14 cellular contexts compared by ENCODE assay signal in the genomic region with DNA sequence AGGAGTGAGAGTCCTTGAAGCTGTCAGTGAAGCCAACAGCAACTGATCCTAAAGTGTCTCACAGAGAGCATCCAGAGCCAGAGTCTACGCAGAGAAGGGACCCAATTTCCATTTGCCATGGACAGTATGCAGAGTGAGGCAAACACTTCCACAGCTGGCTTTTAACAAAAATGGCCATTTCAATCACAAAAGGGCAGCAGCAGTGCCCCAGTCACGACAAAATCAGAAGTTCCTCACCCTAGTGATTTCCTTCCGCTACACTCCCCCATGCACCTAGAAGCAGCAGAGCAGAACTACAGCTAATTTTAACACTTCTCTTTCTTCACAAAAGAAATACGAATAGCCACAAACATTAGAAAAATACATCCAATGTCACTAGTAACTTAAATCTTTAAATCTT. TPM values are rescaled to one million over a fixed set of nuclear protein-coding genes. Genes with fewer than 3 reads are reported as not detected.
A peak's percentile ranks its signal among the peaks of the same experiment; 100 is the strongest.
DNase-seq lines count a peak whose midpoint lies in the region; ATAC-seq and TF ChIP-seq lines count a peak whose summit lies in the region.
"Had no signal": no experiment of that assay in that cellular context is flagged by ENCODE, and none has a peak within 500 bp of the region (broad histone marks: within the 10 kb centered on the region; RNA-seq: fewer than 3 reads in every experiment).

No MANE protein-coding gene starts in this region.

- DNase-seq in activated CD8-positive, alpha-beta T cell treated with anti-CD3 and anti-CD28 coated beads for 36 hours: no peak
- DNase-seq in activated CD8-positive, alpha-beta T cell treated with anti-CD3 and anti-CD28 coated beads, Interleukin-2, amount 10 ng/mL, durations not matched to agents 7 days and 5 days: no peak
- DNase-seq in OCI-LY7 (ENCODE audit: low spot score) (peak; percentile 63), upper lobe of left lung (no peak), foreskin fibroblast (no peak), MV-4-11 (lab: John Stamatoyannopoulos, UW) (no peak)
- DNase-seq in stimulated activated naive B cell treated with anti-CD40 and anti-IgM and Interleukin-4, amounts not matched to agents 10 μg/mL and 1 μg/mL and 100 μg/mL, for 72 hours: peak; percentile 12
- DNase-seq: DMS 273 treated with DMSO at 0.1 percent for 48 hours; effector memory CD4-positive, alpha-beta T cell; mesendoderm; NCI-H2029 treated with DMSO at 0.1 percent for 48 hours; stimulated activated CD4-positive, alpha-beta T cell treated with anti-CD3 and anti-CD28 coated beads, Interleukin-2, amount 100 ng/mL, for 48 hours had no signal

- no peaks in the 10 kb centered on the region for H4K20me1 ChIP-seq in OCI-LY7 (ENCODE audit: insufficient read depth, low read length)

- peak; percentile 10 for ATAC-seq in activated CD8-positive, alpha-beta T cell treated with anti-CD3 and anti-CD28 coated beads for 36 hours
- ATAC-seq in activated CD8-positive, alpha-beta T cell treated with anti-CD3 and anti-CD28 coated beads, Interleukin-2, amount 10 ng/mL, durations not matched to agents 7 days and 5 days: no peak
- peak; percentile 51 for ATAC-seq in HG02642 (IDR thresholded peaks at IDR 0.05; ENCODE audit: poor library complexity, unreplicated experiment)
- ATAC-seq in stimulated activated naive B cell treated with anti-CD40 and anti-IgM and Interleukin-4, amounts not matched to agents 10 μg/mL and 1 μg/mL and 100 μg/mL, for 72 hours (replicated peaks): peak; percentile 76 to 84
- no peak for ATAC-seq in upper lobe of left lung (ENCODE audit: low FRiP score in 2 of 2)

- POLR2A ChIA-PET in activated CD8-positive, alpha-beta T cell treated with anti-CD3 and anti-CD28 coated beads for 36 hours (lab: Charles Lee): interaction anchor here (1.4 to 3.0 kb wide), 2 partner anchors 15 to 18 kb away, joined by 6 to 9 read pairs; no protein-coding TSS in a partner anchor
- POLR2A ChIA-PET in activated CD8-positive, alpha-beta T cell treated with anti-CD3 and anti-CD28 coated beads, Interleukin-2, amount 10 ng/mL, durations not matched to agents 7 days and 5 days (lab: Charles Lee): no interaction called here
- POLR2A ChIA-PET in OCI-LY7 (lab: Charles Lee): interaction anchor here (1.6 kb wide), 1 partner anchor 28 kb away, joined by 8 read pairs; a partner anchor contains a TSS

- H3K4me3 ChIP-seq in OCI-LY7 (ENCODE audit: low read depth, low read length, poor library complexity, severe bottlenecking) (peak overlapping the region; percentile 56), upper lobe of left lung (no peak overlapping the region), foreskin fibroblast (ENCODE audit: low read depth in 1 of 2, low read length in 2 of 2) (no peak overlapping the region)

- no peak overlapping the region for H3K4me3 Mint-ChIP-seq in activated CD8-positive, alpha-beta T cell treated with anti-CD3 and anti-CD28 coated beads for 36 hours
- no peak overlapping the region for H3K4me3 Mint-ChIP-seq in activated CD8-positive, alpha-beta T cell treated with anti-CD3 and anti-CD28 coated beads, Interleukin-2, amount 10 ng/mL, durations not matched to agents 7 days and 5 days
- peak overlapping the region; percentile 70 to 71 for H3K4me3 Mint-ChIP-seq in stimulated activated naive B cell treated with anti-CD40 and anti-IgM and Interleukin-4, amounts not matched to agents 10 μg/mL and 1 μg/mL and 100 μg/mL, for 72 hours

- peaks cover 23% of the 10 kb centered on the region for H3K9me3 Mint-ChIP-seq in activated CD8-positive, alpha-beta T cell treated with anti-CD3 and anti-CD28 coated beads for 36 hours
- H3K9me3 Mint-ChIP-seq in activated CD8-positive, alpha-beta T cell treated with anti-CD3 and anti-CD28 coated beads, Interleukin-2, amount 10 ng/mL, durations not matched to agents 7 days and 5 days (ENCODE audit: insufficient read depth): peaks cover 24% of the 10 kb centered on the region
- H3K9me3 Mint-ChIP-seq in stimulated activated naive B cell treated with anti-CD40 and anti-IgM and Interleukin-4, amounts not matched to agents 10 μg/mL and 1 μg/mL and 100 μg/mL, for 72 hours: peaks cover 7 to 13% of the 10 kb centered on the region in 2 donors

- peaks cover 85% of the 10 kb centered on the region for H3K79me2 ChIP-seq in OCI-LY7 (ENCODE audit: insufficient read depth, low read depth, low read length)

- peak overlapping the region; percentile 77 for H3K4me2 ChIP-seq in OCI-LY7 (ENCODE audit: low read length)

- TF ChIP-seq CTCF in activated CD8-positive, alpha-beta T cell treated with anti-CD3 and anti-CD28 coated beads for 36 hours (IDR thresholded peaks at IDR 0.05): no peak
- no peak for TF ChIP-seq CTCF in OCI-LY7 (conservative IDR thresholded peaks at IDR 0.05; ENCODE audit: low read length)
- no peak for TF ChIP-seq CTCF in upper lobe of left lung (IDR thresholded peaks at IDR 0.05)
- TF ChIP-seq CTCF in foreskin fibroblast (IDR thresholded peaks at IDR 0.05; ENCODE audit: low read depth, low read length): no peak

- H3K27ac Mint-ChIP-seq in activated CD8-positive, alpha-beta T cell treated with anti-CD3 and anti-CD28 coated beads for 36 hours: peak overlapping the region; percentile 29
- H3K27ac Mint-ChIP-seq in activated CD8-positive, alpha-beta T cell treated with anti-CD3 and anti-CD28 coated beads, Interleukin-2, amount 10 ng/mL, durations not matched to agents 7 days and 5 days: no peak overlapping the region
- H3K27ac Mint-ChIP-seq in stimulated activated naive B cell treated with anti-CD40 and anti-IgM and Interleukin-4, amounts not matched to agents 10 μg/mL and 1 μg/mL and 100 μg/mL, for 72 hours: peak overlapping the region; percentile 47

- H3K27ac ChIP-seq in OCI-LY7 (ENCODE audit: low read depth, low read length, poor library complexity, severe bottlenecking) (peak overlapping the region; percentile 80), upper lobe of left lung (no peak overlapping the region)

- no peaks in the 10 kb centered on the region for H3K27me3 ChIP-seq in upper lobe of left lung

- intact Hi-C loops in activated CD8-positive, alpha-beta T cell treated with anti-CD3 and anti-CD28 coated beads for 36 hours (cut with micrococcal nuclease): no loop called here
- intact Hi-C loops in OCI-LY7 (cut with micrococcal nuclease; ENCODE audit: unreplicated experiment): no loop called here

- H3K9me2 ChIP-seq in OCI-LY7 (ENCODE audit: insufficient read depth, low read length): no peaks in the 10 kb centered on the region

- no peaks in the 10 kb centered on the region for H3K27me3 Mint-ChIP-seq in activated CD8-positive, alpha-beta T cell treated with anti-CD3 and anti-CD28 coated beads for 36 hours
- H3K27me3 Mint-ChIP-seq in activated CD8-positive, alpha-beta T cell treated with anti-CD3 and anti-CD28 coated beads, Interleukin-2, amount 10 ng/mL, durations not matched to agents 7 days and 5 days (ENCODE audit: low read depth): no peaks in the 10 kb centered on the region
- H3K27me3 Mint-ChIP-seq in stimulated activated naive B cell treated with anti-CD40 and anti-IgM and Interleukin-4, amounts not matched to agents 10 μg/mL and 1 μg/mL and 100 μg/mL, for 72 hours: no peaks in the 10 kb centered on the region
- H3K27me3 Mint-ChIP-seq: progenitor cell of endocrine pancreas had no signal

- H3K36me3 ChIP-seq in OCI-LY7 (ENCODE audit: insufficient read depth, low read length) (peaks cover 43% of the 10 kb centered on the region), upper lobe of left lung (no peaks in the 10 kb centered on the region)

- H3K4me1 ChIP-seq in OCI-LY7 (ENCODE audit: insufficient read depth, low read length, poor library complexity, severe bottlenecking): peaks cover 25% of the 10 kb centered on the region
- H3K4me1 ChIP-seq in upper lobe of left lung: peaks cover 3 to 27% (median 7%) of the 10 kb centered on the region in 4 donors

- WGBS in upper lobe of left lung, 2 donors: 87 to 89% methylated on average over 4 of the region's 4 CpGs

- peaks cover 51% of the 10 kb centered on the region for H3K4me1 Mint-ChIP-seq in activated CD8-positive, alpha-beta T cell treated with anti-CD3 and anti-CD28 coated beads for 36 hours (ENCODE audit: low read depth)
- peaks cover 22% of the 10 kb centered on the region for H3K4me1 Mint-ChIP-seq in activated CD8-positive, alpha-beta T cell treated with anti-CD3 and anti-CD28 coated beads, Interleukin-2, amount 10 ng/mL, durations not matched to agents 7 days and 5 days (ENCODE audit: low read depth)
- H3K4me1 Mint-ChIP-seq in stimulated activated naive B cell treated with anti-CD40 and anti-IgM and Interleukin-4, amounts not matched to agents 10 μg/mL and 1 μg/mL and 100 μg/mL, for 72 hours: peaks cover 42 to 77% of the 10 kb centered on the region in 2 donors

- peaks cover 56% of the 10 kb centered on the region for H3K36me3 Mint-ChIP-seq in activated CD8-positive, alpha-beta T cell treated with anti-CD3 and anti-CD28 coated beads for 36 hours (ENCODE audit: low read depth)
- peaks cover 31% of the 10 kb centered on the region for H3K36me3 Mint-ChIP-seq in activated CD8-positive, alpha-beta T cell treated with anti-CD3 and anti-CD28 coated beads, Interleukin-2, amount 10 ng/mL, durations not matched to agents 7 days and 5 days (ENCODE audit: low read depth)
- H3K36me3 Mint-ChIP-seq in stimulated activated naive B cell treated with anti-CD40 and anti-IgM and Interleukin-4, amounts not matched to agents 10 μg/mL and 1 μg/mL and 100 μg/mL, for 72 hours: peaks cover 58 to 68% of the 10 kb centered on the region in 2 donors

- H2AFZ ChIP-seq in OCI-LY7 (ENCODE audit: low read length): no peak overlapping the region; the same call in 1 of the 2 replicates

- H3K9me3 ChIP-seq in OCI-LY7 (ENCODE audit: low read length) (peaks cover 30% of the 10 kb centered on the region), upper lobe of left lung (peaks cover 3 to 21% (median 12%) of the 10 kb centered on the region in 4 donors)

- no peak for TF ChIP-seq EP300 in upper lobe of left lung (IDR thresholded peaks at IDR 0.05)

- no TSS peak for BruUV-seq in OCI-LY7 (replicated peaks; lab: Mats Ljungman, UMichigan)

- CTCF ChIA-PET in activated CD8-positive, alpha-beta T cell treated with anti-CD3 and anti-CD28 coated beads for 36 hours (lab: Charles Lee): interaction anchor here (1.3 to 1.9 kb wide), 2 partner anchors 8 to 16 kb away, joined by 4 to 8 read pairs; no protein-coding TSS in a partner anchor
- CTCF ChIA-PET in activated CD8-positive, alpha-beta T cell treated with anti-CD3 and anti-CD28 coated beads, Interleukin-2, amount 10 ng/mL, durations not matched to agents 7 days and 5 days (lab: Charles Lee): no interaction called here
- CTCF ChIA-PET in OCI-LY7 (lab: Charles Lee; ENCODE audit: unreplicated experiment): no interaction called here

- no peak for TF ChIP-seq POLR2A in upper lobe of left lung (IDR thresholded peaks at IDR 0.05)

RNA-seq across cellular contexts. Expression of a gene that starts 27.9 kb away (rescaled TPM):
- total RNA-seq in activated CD8-positive, alpha-beta T cell treated with anti-CD3 and anti-CD28 coated beads for 36 hours: 10 to 100 TPM; 49.3 to 52.6 TPM
- total RNA-seq in activated CD8-positive, alpha-beta T cell treated with anti-CD3 and anti-CD28 coated beads, Interleukin-2, amount 10 ng/mL, durations not matched to agents 7 days and 5 days: 10 to 100 TPM; 26.3 to 27.1 TPM
- total RNA-seq in OCI-LY7 (2014; rRNA removed; shearing (Covaris generic)): 33.0 and 40.9 TPM in 2 replicates
- total RNA-seq in OCI-LY7 (2022): 46.6 and 51.5 TPM in 2 replicates
- 10 to 100 TPM; 37.2 to 80.0 (median 48.9) TPM for total RNA-seq in upper lobe of left lung

Comparison
In these comparisons a context has a peak if more than half of its experiments do, and no peak if none do; other contexts are left out.
1. ATAC-seq: peak in activated CD8-positive, alpha-beta T cell treated with anti-CD3 and anti-CD28 coated beads for 36 hours (single experiment), HG02642 (single experiment) and stimulated activated naive B cell treated with anti-CD40 and anti-IgM and Interleukin-4, amounts not matched to agents 10 μg/mL and 1 μg/mL and 100 μg/mL, for 72 hours (2 of 2); none in activated CD8-positive, alpha-beta T cell treated with anti-CD3 and anti-CD28 coated beads, Interleukin-2, amount 10 ng/mL, durations not matched to agents 7 days and 5 days (single experiment) and upper lobe of left lung (0 of 2).
2. DNase-seq: peak in OCI-LY7 (single experiment) and stimulated activated naive B cell treated with anti-CD40 and anti-IgM and Interleukin-4, amounts not matched to agents 10 μg/mL and 1 μg/mL and 100 μg/mL, for 72 hours (single experiment); none in activated CD8-positive, alpha-beta T cell treated with anti-CD3 and anti-CD28 coated beads for 36 hours (single experiment), activated CD8-positive, alpha-beta T cell treated with anti-CD3 and anti-CD28 coated beads, Interleukin-2, amount 10 ng/mL, durations not matched to agents 7 days and 5 days (single experiment), upper lobe of left lung (0 of 2), foreskin fibroblast (0 of 2) and MV-4-11 (single experiment).
3. H3K4me3 Mint-ChIP-seq: peak in stimulated activated naive B cell treated with anti-CD40 and anti-IgM and Interleukin-4, amounts not matched to agents 10 μg/mL and 1 μg/mL and 100 μg/mL, for 72 hours (2 of 2); none in activated CD8-positive, alpha-beta T cell treated with anti-CD3 and anti-CD28 coated beads for 36 hours (single experiment) and activated CD8-positive, alpha-beta T cell treated with anti-CD3 and anti-CD28 coated beads, Interleukin-2, amount 10 ng/mL, durations not matched to agents 7 days and 5 days (single experiment).